ENCODE assay signal across 1 cellular context in the genomic region with DNA sequence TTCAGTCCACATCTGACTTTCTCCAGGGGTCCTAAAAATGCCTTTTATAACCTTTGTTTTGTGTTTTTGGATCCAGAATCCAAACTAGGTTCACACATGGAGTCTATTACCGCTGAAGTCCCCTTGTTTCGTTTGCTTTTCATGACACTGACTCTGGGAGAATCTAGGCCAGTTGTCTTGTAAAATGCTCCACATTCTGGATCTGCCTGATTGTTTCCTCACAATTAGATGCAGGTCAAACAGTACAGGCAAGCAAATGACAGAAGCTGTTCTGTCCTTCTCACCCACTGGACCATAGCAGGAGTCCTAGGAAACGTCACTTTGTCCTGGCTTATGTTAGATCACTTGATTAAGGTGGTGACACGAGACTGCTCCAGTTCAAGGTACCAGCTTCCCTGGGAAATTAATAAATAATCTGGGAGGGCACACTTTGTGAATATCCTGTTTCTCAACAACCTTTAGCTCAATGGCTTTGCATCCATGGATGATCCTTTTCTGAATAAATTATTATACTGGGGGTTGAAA.
TF ChIP-seq lines count a peak whose summit lies in the region.

No MANE protein-coding gene starts in this region.

TF ChIP-seq in SK-N-SH treated with all-trans-retinoic acid at 6 μM for 48 hours, 23 proteins besides CTCF, POLR2A, EP300 and RAD21 (continued from another document):
- TF ChIP-seq, protein P1, sequence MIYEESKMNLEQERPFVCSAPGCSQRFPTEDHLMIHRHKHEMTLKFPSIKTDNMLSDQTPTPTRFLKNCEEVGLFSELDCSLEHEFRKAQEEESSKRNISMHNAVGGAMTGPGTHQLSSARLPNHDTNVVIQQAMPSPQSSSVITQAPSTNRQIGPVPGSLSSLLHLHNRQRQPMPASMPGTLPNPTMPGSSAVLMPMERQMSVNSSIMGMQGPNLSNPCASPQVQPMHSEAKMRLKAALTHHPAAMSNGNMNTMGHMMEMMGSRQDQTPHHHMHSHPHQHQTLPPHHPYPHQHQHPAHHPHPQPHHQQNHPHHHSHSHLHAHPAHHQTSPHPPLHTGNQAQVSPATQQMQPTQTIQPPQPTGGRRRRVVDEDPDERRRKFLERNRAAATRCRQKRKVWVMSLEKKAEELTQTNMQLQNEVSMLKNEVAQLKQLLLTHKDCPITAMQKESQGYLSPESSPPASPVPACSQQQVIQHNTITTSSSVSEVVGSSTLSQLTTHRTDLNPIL (CRISPR knock-in tag; IDR thresholded peaks at IDR 0.05; ENCODE audit: low read depth), result no peak
- no peak for TF ChIP-seq ESRRG (CRISPR knock-in tag; IDR thresholded peaks at IDR 0.05)
- TF ChIP-seq, protein P2, sequence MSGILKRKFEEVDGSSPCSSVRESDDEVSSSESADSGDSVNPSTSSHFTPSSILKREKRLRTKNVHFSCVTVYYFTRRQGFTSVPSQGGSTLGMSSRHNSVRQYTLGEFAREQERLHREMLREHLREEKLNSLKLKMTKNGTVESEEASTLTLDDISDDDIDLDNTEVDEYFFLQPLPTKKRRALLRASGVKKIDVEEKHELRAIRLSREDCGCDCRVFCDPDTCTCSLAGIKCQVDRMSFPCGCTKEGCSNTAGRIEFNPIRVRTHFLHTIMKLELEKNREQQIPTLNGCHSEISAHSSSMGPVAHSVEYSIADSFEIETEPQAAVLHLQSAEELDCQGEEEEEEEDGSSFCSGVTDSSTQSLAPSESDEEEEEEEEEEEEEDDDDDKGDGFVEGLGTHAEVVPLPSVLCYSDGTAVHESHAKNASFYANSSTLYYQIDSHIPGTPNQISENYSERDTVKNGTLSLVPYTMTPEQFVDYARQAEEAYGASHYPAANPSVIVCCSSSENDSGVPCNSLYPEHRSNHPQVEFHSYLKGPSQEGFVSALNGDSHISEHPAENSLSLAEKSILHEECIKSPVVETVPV (CRISPR knock-in tag; IDR thresholded peaks at IDR 0.05), result no peak
- TF ChIP-seq GLIS3 (CRISPR knock-in tag; IDR thresholded peaks at IDR 0.05), result no peak
- no peak for TF ChIP-seq OSR1 (CRISPR knock-in tag; IDR thresholded peaks at IDR 0.05)
